Comparison of ENCODE assay signal across 2 cellular contexts in the genomic region with DNA sequence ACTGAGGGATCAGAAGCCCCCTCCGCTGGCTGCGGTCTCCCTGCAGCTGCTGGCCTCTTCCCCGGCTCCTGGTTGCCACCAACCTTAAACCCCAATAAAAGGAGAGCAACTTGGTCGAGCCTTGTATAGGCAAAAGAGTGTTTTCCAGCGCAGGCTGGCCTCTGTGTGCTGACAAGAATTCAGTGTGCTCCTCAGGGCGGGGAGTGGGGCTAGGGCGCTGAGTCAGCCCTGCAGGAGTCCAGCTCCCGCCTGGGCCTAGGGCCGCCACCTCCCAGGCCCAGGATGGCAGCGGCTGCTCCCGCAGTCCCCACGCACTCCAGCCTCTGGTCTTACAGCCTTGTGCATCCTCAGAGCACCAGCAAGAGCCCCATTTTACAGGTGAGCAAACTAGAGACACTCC.
TF ChIP-seq lines count a peak whose summit lies in the region.

A gene (minus strand): TSS at position 186 of the 400 bp plus-strand sequence. CDS start 12,006 bp downstream, outside the sequence.

TF ChIP-seq in H1, 55 proteins besides CTCF, POLR2A, EP300 and RAD21:
- TF ChIP-seq FOSL1 (IDR thresholded peaks at IDR 0.05; ENCODE audit: insufficient read depth, low read depth, low read length) (no peak), CBX5 (IDR thresholded peaks at IDR 0.05; ENCODE audit: low read depth, low read length) (no peak), PHF8 (conservative IDR thresholded peaks at IDR 0.05; ENCODE audit: low read depth, low read length) (no peak), CEBPB (IDR thresholded peaks at IDR 0.05; ENCODE audit: low read depth, low read length) (no peak), SP1 (IDR thresholded peaks at IDR 0.05; ENCODE audit: low read depth, low read length) (no peak), BCL11A (IDR thresholded peaks at IDR 0.05; ENCODE audit: low read depth in 2 of 2, low read length in 2 of 2) (no peak), JUN (IDR thresholded peaks at IDR 0.05; ENCODE audit: low read depth, low read length) (no peak), CBX8 (IDR thresholded peaks at IDR 0.05; ENCODE audit: borderline replicate concordance, low read depth, low read length) (no peak), CTBP2 (IDR thresholded peaks at IDR 0.05; ENCODE audit: borderline replicate concordance, insufficient read depth, insufficient read length, low read length) (no peak), TEAD4 (IDR thresholded peaks at IDR 0.05; ENCODE audit: low read depth, low read length) (no peak), MAFK (IDR thresholded peaks at IDR 0.05; ENCODE audit: low read depth, low read length) (no peak)

TF ChIP-seq in neural cell, 6 proteins besides CTCF, POLR2A, EP300 and RAD21:
- TF ChIP-seq EZH2 (IDR thresholded peaks at IDR 0.05; ENCODE audit: borderline replicate concordance, insufficient read depth, low read length, poor library complexity, severe bottlenecking), result no peak
- no peak for TF ChIP-seq MXI1 (conservative IDR thresholded peaks at IDR 0.05; ENCODE audit: poor library complexity, severe bottlenecking)
- no peak for TF ChIP-seq POLR2AphosphoS5 (IDR thresholded peaks at IDR 0.05)
- no peak for TF ChIP-seq TAF1 (IDR thresholded peaks at IDR 0.05; ENCODE audit: low read depth)
- TF ChIP-seq, protein P1, sequence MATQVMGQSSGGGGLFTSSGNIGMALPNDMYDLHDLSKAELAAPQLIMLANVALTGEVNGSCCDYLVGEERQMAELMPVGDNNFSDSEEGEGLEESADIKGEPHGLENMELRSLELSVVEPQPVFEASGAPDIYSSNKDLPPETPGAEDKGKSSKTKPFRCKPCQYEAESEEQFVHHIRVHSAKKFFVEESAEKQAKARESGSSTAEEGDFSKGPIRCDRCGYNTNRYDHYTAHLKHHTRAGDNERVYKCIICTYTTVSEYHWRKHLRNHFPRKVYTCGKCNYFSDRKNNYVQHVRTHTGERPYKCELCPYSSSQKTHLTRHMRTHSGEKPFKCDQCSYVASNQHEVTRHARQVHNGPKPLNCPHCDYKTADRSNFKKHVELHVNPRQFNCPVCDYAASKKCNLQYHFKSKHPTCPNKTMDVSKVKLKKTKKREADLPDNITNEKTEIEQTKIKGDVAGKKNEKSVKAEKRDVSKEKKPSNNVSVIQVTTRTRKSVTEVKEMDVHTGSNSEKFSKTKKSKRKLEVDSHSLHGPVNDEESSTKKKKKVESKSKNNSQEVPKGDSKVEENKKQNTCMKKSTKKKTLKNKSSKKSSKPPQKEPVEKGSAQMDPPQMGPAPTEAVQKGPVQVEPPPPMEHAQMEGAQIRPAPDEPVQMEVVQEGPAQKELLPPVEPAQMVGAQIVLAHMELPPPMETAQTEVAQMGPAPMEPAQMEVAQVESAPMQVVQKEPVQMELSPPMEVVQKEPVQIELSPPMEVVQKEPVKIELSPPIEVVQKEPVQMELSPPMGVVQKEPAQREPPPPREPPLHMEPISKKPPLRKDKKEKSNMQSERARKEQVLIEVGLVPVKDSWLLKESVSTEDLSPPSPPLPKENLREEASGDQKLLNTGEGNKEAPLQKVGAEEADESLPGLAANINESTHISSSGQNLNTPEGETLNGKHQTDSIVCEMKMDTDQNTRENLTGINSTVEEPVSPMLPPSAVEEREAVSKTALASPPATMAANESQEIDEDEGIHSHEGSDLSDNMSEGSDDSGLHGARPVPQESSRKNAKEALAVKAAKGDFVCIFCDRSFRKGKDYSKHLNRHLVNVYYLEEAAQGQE (IDR thresholded peaks at IDR 0.05; ENCODE audit: borderline replicate concordance), result no peak
- TF ChIP-seq SMC3 (conservative IDR thresholded peaks at IDR 0.05; ENCODE audit: poor library complexity), result no peak
